8 cellular contexts compared by ENCODE assay signal in the genomic region with DNA sequence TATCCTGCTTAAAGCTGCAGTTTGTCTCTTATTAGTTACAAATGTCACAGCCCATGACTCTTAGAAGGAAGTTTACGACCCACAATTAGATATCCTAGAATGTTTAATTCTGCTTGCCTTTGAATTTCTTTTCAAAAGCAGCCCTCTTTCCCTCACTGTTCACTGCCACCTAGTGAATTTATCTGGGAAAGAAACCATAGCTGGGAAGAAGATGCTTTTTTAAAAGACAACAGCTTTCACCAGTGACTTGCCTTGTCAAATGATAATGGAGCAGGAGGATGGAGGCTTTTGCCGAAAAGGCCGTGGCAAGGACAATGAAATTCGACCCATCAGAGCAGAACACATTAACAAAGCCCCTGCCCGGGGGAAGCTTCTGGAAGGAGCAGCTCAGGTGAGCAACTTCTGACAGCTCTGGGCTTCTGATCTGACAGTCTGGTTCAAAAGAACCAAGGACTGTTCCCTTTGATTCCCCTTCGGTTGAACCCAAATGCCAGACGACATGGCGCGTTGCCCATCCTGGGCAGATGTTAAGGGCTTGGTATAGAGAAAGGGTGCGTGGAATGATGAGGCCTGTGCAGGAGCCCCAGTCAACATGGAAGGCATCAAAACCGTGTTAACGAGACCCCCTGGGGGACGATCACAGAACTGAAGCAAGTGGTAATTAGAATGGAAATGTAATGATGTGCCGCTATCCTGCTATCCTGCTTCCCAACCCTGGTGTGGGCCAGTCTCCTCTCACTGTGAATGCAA.
DNase-seq lines count a peak whose midpoint lies in the region; ATAC-seq and TF ChIP-seq lines count a peak whose summit lies in the region.

No MANE protein-coding gene starts in this region.

- H3K4me1 Mint-ChIP-seq in endodermal cell, result peaks cover 14% of the 10 kb centered on the region

- peak; percentile 20 for DNase-seq in DMS114 treated with DMSO at 0.1 percent for 48 hours (lab: John Stamatoyannopoulos, UW; ENCODE audit: unreplicated experiment)
- DNase-seq in NCI-H1105 treated with DMSO at 0.1 percent for 48 hours (lab: John Stamatoyannopoulos, UW), result peak; percentile 33
- DNase-seq in endodermal cell, result peak; percentile 88
- DNase-seq in NCI-H2107 treated with DMSO at 0.1 percent for 48 hours (lab: John Stamatoyannopoulos, UW; ENCODE audit: unreplicated experiment), result no peak
- DNase-seq in activated CD4-positive, alpha-beta T cell treated with anti-CD3 and anti-CD28 coated beads for 48 hours, result no peak
- DNase-seq in cerebellar nuclear complex (lab: John Stamatoyannopoulos, UW), result no peak

- no peaks in the 10 kb centered on the region for H3K9me3 ChIP-seq in endodermal cell (ENCODE audit: control insufficient read depth, low read length)
- no peaks in the 10 kb centered on the region for H3K9me3 ChIP-seq in neural cell (ENCODE audit: low read length)

- H3K4me3 ChIP-seq in endodermal cell (ENCODE audit: low read length) (no peak overlapping the region), neural cell (ENCODE audit: low read length) (peak overlapping the region; percentile 16)

- no peaks in the 10 kb centered on the region for H3K36me3 ChIP-seq in endodermal cell (ENCODE audit: control insufficient read depth, insufficient read depth, low read length)
- no peaks in the 10 kb centered on the region for H3K36me3 ChIP-seq in neural cell (ENCODE audit: insufficient read depth, low read length)

- no peaks in the 10 kb centered on the region for H3K27me3 Mint-ChIP-seq in endodermal cell (ENCODE audit: insufficient read depth)

- TF ChIP-seq CTCF in endodermal cell (conservative IDR thresholded peaks at IDR 0.05) (peak; percentile 60), neural cell (IDR thresholded peaks at IDR 0.05; ENCODE audit: poor library complexity, severe bottlenecking) (peak; percentile 81)

- no peak overlapping the region for H3K4me3 Mint-ChIP-seq in endodermal cell

- H2AFZ ChIP-seq in neural cell (ENCODE audit: low read depth, low read length), result no peak overlapping the region

- H3K27ac ChIP-seq in endodermal cell (ENCODE audit: low read depth, low read length) (no peak overlapping the region), neural cell (ENCODE audit: low read length) (peak overlapping the region; percentile 19)

- H3K36me3 Mint-ChIP-seq in endodermal cell (ENCODE audit: low read depth), result no peaks in the 10 kb centered on the region

- H3K9me2 ChIP-seq in neural cell (ENCODE audit: insufficient read depth, low read length), result no peaks in the 10 kb centered on the region

- TF ChIP-seq EP300 in neural cell (conservative IDR thresholded peaks at IDR 0.05; ENCODE audit: poor library complexity, severe bottlenecking), result no peak

- H4K20me1 ChIP-seq in neural cell (ENCODE audit: insufficient read depth), result no peaks in the 10 kb centered on the region

- no peaks in the 10 kb centered on the region for H3F3A ChIP-seq in neural cell (ENCODE audit: insufficient read depth, low read length, poor library complexity, severe bottlenecking)

- H3K9me3 Mint-ChIP-seq in endodermal cell, result no peaks in the 10 kb centered on the region

- H3K9ac ChIP-seq in endodermal cell (ENCODE audit: extremely low read depth, low read length, poor library complexity, severe bottlenecking) (no peak overlapping the region), neural cell (ENCODE audit: low read length) (peak overlapping the region; percentile 5)

- H3K27me3 ChIP-seq in endodermal cell (ENCODE audit: control insufficient read depth, insufficient read depth, low read length, poor library complexity, severe bottlenecking), result no peaks in the 10 kb centered on the region
- no peaks in the 10 kb centered on the region for H3K27me3 ChIP-seq in neural cell (ENCODE audit: insufficient read depth, low read depth, low read length)

- no peaks in the 10 kb centered on the region for H3K79me2 ChIP-seq in neural cell (replicated peaks; ENCODE audit: insufficient read depth, low read length)

- no peaks in the 10 kb centered on the region for H3K4me1 ChIP-seq in endodermal cell (ENCODE audit: control insufficient read depth, insufficient read depth, low read length)

- peak; percentile 82 for TF ChIP-seq RAD21 in neural cell (conservative IDR thresholded peaks at IDR 0.05)

- no peak overlapping the region for H3K27ac Mint-ChIP-seq in endodermal cell

- no peak for ATAC-seq in HG03139 (IDR thresholded peaks at IDR 0.05; ENCODE audit: unreplicated experiment)

- peak overlapping the region; percentile 15 for H3K4me2 ChIP-seq in neural cell (ENCODE audit: low read length)

- WGBS in endodermal cell (ENCODE audit: insufficient coverage in 1 of 2, insufficient read length in 1 of 2), 2 experiments, result 48 to 67% methylated on average over 6 to 14 of the region's 14 CpGs

TF ChIP-seq in neural cell, 6 proteins besides CTCF, POLR2A, EP300 and RAD21:
- TF ChIP-seq, protein P1, sequence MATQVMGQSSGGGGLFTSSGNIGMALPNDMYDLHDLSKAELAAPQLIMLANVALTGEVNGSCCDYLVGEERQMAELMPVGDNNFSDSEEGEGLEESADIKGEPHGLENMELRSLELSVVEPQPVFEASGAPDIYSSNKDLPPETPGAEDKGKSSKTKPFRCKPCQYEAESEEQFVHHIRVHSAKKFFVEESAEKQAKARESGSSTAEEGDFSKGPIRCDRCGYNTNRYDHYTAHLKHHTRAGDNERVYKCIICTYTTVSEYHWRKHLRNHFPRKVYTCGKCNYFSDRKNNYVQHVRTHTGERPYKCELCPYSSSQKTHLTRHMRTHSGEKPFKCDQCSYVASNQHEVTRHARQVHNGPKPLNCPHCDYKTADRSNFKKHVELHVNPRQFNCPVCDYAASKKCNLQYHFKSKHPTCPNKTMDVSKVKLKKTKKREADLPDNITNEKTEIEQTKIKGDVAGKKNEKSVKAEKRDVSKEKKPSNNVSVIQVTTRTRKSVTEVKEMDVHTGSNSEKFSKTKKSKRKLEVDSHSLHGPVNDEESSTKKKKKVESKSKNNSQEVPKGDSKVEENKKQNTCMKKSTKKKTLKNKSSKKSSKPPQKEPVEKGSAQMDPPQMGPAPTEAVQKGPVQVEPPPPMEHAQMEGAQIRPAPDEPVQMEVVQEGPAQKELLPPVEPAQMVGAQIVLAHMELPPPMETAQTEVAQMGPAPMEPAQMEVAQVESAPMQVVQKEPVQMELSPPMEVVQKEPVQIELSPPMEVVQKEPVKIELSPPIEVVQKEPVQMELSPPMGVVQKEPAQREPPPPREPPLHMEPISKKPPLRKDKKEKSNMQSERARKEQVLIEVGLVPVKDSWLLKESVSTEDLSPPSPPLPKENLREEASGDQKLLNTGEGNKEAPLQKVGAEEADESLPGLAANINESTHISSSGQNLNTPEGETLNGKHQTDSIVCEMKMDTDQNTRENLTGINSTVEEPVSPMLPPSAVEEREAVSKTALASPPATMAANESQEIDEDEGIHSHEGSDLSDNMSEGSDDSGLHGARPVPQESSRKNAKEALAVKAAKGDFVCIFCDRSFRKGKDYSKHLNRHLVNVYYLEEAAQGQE (IDR thresholded peaks at IDR 0.05; ENCODE audit: borderline replicate concordance), result no peak
- peak; percentile 84 for TF ChIP-seq SMC3 (conservative IDR thresholded peaks at IDR 0.05; ENCODE audit: poor library complexity)
- no peak for TF ChIP-seq TAF1 (IDR thresholded peaks at IDR 0.05; ENCODE audit: low read depth)
- no peak for TF ChIP-seq POLR2AphosphoS5 (IDR thresholded peaks at IDR 0.05)
- no peak for TF ChIP-seq MXI1 (conservative IDR thresholded peaks at IDR 0.05; ENCODE audit: poor library complexity, severe bottlenecking)
- TF ChIP-seq EZH2 (IDR thresholded peaks at IDR 0.05; ENCODE audit: borderline replicate concordance, insufficient read depth, low read length, poor library complexity, severe bottlenecking), result no peak

Comparison
In these comparisons a context has a peak if more than half of its experiments do, and no peak if none do; other contexts are left out.
1. DNase-seq: peak in DMS114 treated with DMSO at 0.1 percent for 48 hours (single experiment), NCI-H1105 treated with DMSO at 0.1 percent for 48 hours (single experiment) and endodermal cell (single experiment); none in NCI-H2107 treated with DMSO at 0.1 percent for 48 hours (single experiment), activated CD4-positive, alpha-beta T cell treated with anti-CD3 and anti-CD28 coated beads for 48 hours (single experiment) and cerebellar nuclear complex (0 of 2).